ENCODE assay signal across 8 cellular contexts in the genomic region with DNA sequence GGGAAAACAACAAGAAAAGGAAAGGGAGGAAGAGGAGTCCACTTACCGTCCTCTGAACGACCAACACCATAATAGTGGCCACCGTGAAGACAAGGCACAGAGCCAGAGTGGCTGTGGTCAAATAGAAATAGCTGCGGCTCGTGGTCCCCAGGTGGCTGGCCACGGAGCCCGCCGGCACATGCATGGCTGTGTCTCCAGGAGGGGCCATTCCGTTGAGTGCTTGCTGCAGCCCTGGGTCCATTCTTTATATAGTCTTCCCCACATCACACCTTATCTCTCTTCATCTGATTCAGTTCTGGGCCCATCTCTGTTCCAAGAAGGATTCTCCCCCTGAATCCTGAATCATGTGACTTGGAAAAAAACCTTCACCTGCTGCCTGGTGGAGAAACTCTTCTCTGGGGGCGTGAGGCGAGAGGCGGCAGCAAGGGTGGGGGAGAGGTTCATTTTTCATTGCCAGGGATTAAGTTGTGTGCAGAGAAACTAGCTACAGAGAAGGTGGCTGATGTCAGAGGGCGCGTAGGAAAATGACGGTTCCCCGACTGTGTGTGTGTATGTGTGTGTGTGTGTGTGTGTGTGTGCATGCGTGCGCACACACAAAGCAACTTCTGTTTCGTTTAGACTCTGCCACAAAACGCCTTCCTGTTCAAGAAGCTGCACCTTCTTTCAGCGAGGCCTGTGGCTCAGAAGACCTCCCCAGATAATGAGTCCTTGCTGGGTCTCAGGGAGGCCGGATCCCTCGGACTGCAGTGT. TPM values are rescaled to one million over a fixed set of nuclear protein-coding genes. Genes with fewer than 3 reads are reported as not detected.
A peak's percentile ranks its signal among the peaks of the same experiment; 100 is the strongest.
DNase-seq lines count a peak whose midpoint lies in the region; ATAC-seq and TF ChIP-seq lines count a peak whose summit lies in the region.
"Had no signal": no experiment of that assay in that cellular context is flagged by ENCODE, and none has a peak within 500 bp of the region (broad histone marks: within the 10 kb centered on the region; RNA-seq: fewer than 3 reads in every experiment).

A gene with protein sequence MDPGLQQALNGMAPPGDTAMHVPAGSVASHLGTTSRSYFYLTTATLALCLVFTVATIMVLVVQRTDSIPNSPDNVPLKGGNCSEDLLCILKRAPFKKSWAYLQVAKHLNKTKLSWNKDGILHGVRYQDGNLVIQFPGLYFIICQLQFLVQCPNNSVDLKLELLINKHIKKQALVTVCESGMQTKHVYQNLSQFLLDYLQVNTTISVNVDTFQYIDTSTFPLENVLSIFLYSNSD (minus strand): TSS at position 529 of the 750 bp plus-strand sequence. CDS start 288 bp downstream, at position 241.

- H2BK5ac ChIP-seq in IMR-90 (ENCODE audit: low read depth, low read length, poor library complexity, severe bottlenecking): peak within 1 kb of the TSS; percentile 31

- H3K36me3 ChIP-seq in IMR-90 (ENCODE audit: control insufficient read depth, insufficient read depth, low read length): no peaks in the 10 kb centered on the region

- no peak within 1 kb of the TSS for H3K23ac ChIP-seq in IMR-90 (ENCODE audit: low read depth, low read length)

- H3K9me3 ChIP-seq in IMR-90 (ENCODE audit: control insufficient read depth, insufficient read depth, low read length): no peaks in the 10 kb centered on the region

- H2BK20ac ChIP-seq in IMR-90 (ENCODE audit: low read depth, low read length): no peak within 1 kb of the TSS

- H2BK120ac ChIP-seq in IMR-90 (ENCODE audit: low read depth, low read length): no peak within 1 kb of the TSS

- H4K20me1 ChIP-seq in IMR-90 (ENCODE audit: insufficient read depth, low read length): no peaks in the 10 kb centered on the region

- peaks cover 63% of the 10 kb centered on the region for H3K27me3 ChIP-seq in IMR-90 (ENCODE audit: control insufficient read depth, insufficient read depth, low read length)

- H3K9me1 ChIP-seq in IMR-90 (ENCODE audit: insufficient read depth, low read length): no peaks in the 10 kb centered on the region

- no peak within 1 kb of the TSS for H2AK9ac ChIP-seq in IMR-90 (replicated peaks; ENCODE audit: low read depth, low read length, poor library complexity)

- BruUV-seq in IMR-90 (replicated peaks; lab: Mats Ljungman, UMichigan): no TSS peak

- ATAC-seq in IMR-90 (ENCODE audit: low read depth): no peak
- peak; percentile 39 for ATAC-seq in left lobe of liver
- ATAC-seq in stimulated activated effector memory CD8-positive, alpha-beta T cell treated with anti-CD3 and anti-CD28 coated beads, Interleukin-12 subunit alpha, Interleukin-12 subunit beta, amount 100 ng/mL, for 72 hours: peak; percentile 91
- ATAC-seq in GM18909 (IDR thresholded peaks at IDR 0.05; ENCODE audit: poor library complexity, unreplicated experiment): no peak

- in situ Hi-C loops in IMR-90 (cut with MboI; ENCODE audit: low sequenced_read_pairs): no loop called here

- H2BK15ac ChIP-seq in IMR-90 (ENCODE audit: low read depth, low read length): no peak within 1 kb of the TSS

- no peak within 1 kb of the TSS for H3K18ac ChIP-seq in IMR-90 (ENCODE audit: low read depth, low read length)

- no peaks in the 10 kb centered on the region for H3K27me3 Mint-ChIP-seq in endothelial cell (ENCODE audit: unreplicated experiment)

- H2AK5ac ChIP-seq in IMR-90 (ENCODE audit: low read depth, low read length): no peak within 1 kb of the TSS

- no peak within 1 kb of the TSS for H4K8ac ChIP-seq in IMR-90 (ENCODE audit: low read depth in 2 of 2, low read length in 2 of 2)

- H3K9me3 Mint-ChIP-seq in stimulated activated effector memory CD8-positive, alpha-beta T cell treated with anti-CD3 and anti-CD28 coated beads, Interleukin-12 subunit alpha, Interleukin-12 subunit beta, amount 100 ng/mL, for 72 hours: no peaks in the 10 kb centered on the region
- no peaks in the 10 kb centered on the region for H3K9me3 Mint-ChIP-seq in endothelial cell (ENCODE audit: unreplicated experiment)

- dilution Hi-C loops in IMR-90 (cut with HindIII; ENCODE audit: low sequenced_read_pairs, unreplicated experiment): no loop called here

- no CpG with 5 or more reads among the region's 23 CpGs for WGBS in IMR-90 (ENCODE audit: extremely low coverage in 2 of 2, insufficient read length in 1 of 2), 2 experiments

- CTCF ChIA-PET in IMR-90 (lab: Yijun Ruan, JAX): no interaction called here

- TF ChIP-seq POLR2A in IMR-90 (IDR thresholded peaks at IDR 0.05; ENCODE audit: low read depth, low read length): no peak

- DNase-seq in IMR-90 (no peak), left lobe of liver (ENCODE audit: low spot score) (no peak), NCI-H446 treated with DMSO at 0.1 percent for 48 hours (lab: John Stamatoyannopoulos, UW) (no peak), endothelial cell (ENCODE audit: low spot score) (no peak)
- peak; percentile 74 for DNase-seq in activated CD8-positive, alpha-beta memory T cell treated with anti-CD3 and anti-CD28 coated beads, Interleukin-2, amount 50 U/mL, for 48 hours
- DNase-seq in stimulated activated effector memory CD8-positive, alpha-beta T cell treated with anti-CD3 and anti-CD28 coated beads, Interleukin-12 subunit alpha, Interleukin-12 subunit beta, amount 100 ng/mL, for 72 hours (ENCODE audit: low spot score in 2 of 2): peak; percentile 31 to 79

- POLR2A ChIA-PET in IMR-90 (lab: Charles Lee; ENCODE audit: unreplicated experiment): no interaction called here

- no peak within 1 kb of the TSS for H3K27ac ChIP-seq in IMR-90 (ENCODE audit: insufficient read depth, low read length)

- peaks cover 10% of the 10 kb centered on the region for H3K36me3 Mint-ChIP-seq in stimulated activated effector memory CD8-positive, alpha-beta T cell treated with anti-CD3 and anti-CD28 coated beads, Interleukin-12 subunit alpha, Interleukin-12 subunit beta, amount 100 ng/mL, for 72 hours
- H3K36me3 Mint-ChIP-seq in endothelial cell (ENCODE audit: low read depth, unreplicated experiment): no peaks in the 10 kb centered on the region

- no peak within 1 kb of the TSS for H3K4me2 ChIP-seq in IMR-90 (ENCODE audit: low read depth, low read length)

- H2AFZ ChIP-seq in IMR-90 (replicated peaks; ENCODE audit: low read length, poor library complexity): no peak within 1 kb of the TSS

- peak within 1 kb of the TSS; percentile 88 for H3K27ac Mint-ChIP-seq in stimulated activated effector memory CD8-positive, alpha-beta T cell treated with anti-CD3 and anti-CD28 coated beads, Interleukin-12 subunit alpha, Interleukin-12 subunit beta, amount 100 ng/mL, for 72 hours
- no peak within 1 kb of the TSS for H3K27ac Mint-ChIP-seq in endothelial cell (ENCODE audit: unreplicated experiment)

- intact Hi-C loops in IMR-90 (cut with micrococcal nuclease): no loop called here

- no peak for TF ChIP-seq RAD21 in IMR-90 (IDR thresholded peaks at IDR 0.05; ENCODE audit: low read length)

- H4K91ac ChIP-seq in IMR-90 (ENCODE audit: insufficient read depth, low read depth, low read length): no peak within 1 kb of the TSS

- H3K4ac ChIP-seq in IMR-90 (ENCODE audit: low read depth, low read length): no peak within 1 kb of the TSS

- no peaks in the 10 kb centered on the region for H3K79me1 ChIP-seq in IMR-90 (ENCODE audit: low read depth in 1 of 2, low read length in 2 of 2)

- H3K4me1 ChIP-seq in IMR-90 (ENCODE audit: control insufficient read depth, insufficient read depth, low read length): no peaks in the 10 kb centered on the region

- no peak within 1 kb of the TSS for H4K5ac ChIP-seq in IMR-90 (ENCODE audit: low read depth, low read length)

- H3K14ac ChIP-seq in IMR-90 (replicated peaks; ENCODE audit: low read depth, low read length): no peak within 1 kb of the TSS

- H3K4me3 Mint-ChIP-seq in stimulated activated effector memory CD8-positive, alpha-beta T cell treated with anti-CD3 and anti-CD28 coated beads, Interleukin-12 subunit alpha, Interleukin-12 subunit beta, amount 100 ng/mL, for 72 hours: peak within 1 kb of the TSS; percentile 72
- H3K4me3 Mint-ChIP-seq in endothelial cell (ENCODE audit: unreplicated experiment): no peak within 1 kb of the TSS

- H3K4me1 Mint-ChIP-seq in stimulated activated effector memory CD8-positive, alpha-beta T cell treated with anti-CD3 and anti-CD28 coated beads, Interleukin-12 subunit alpha, Interleukin-12 subunit beta, amount 100 ng/mL, for 72 hours: peaks cover 30% of the 10 kb centered on the region
- H3K4me1 Mint-ChIP-seq in endothelial cell (ENCODE audit: unreplicated experiment): peaks cover 26% of the 10 kb centered on the region

- H3K9ac ChIP-seq in IMR-90 (ENCODE audit: low read depth, low read length): no peak within 1 kb of the TSS

- H3K4me3 ChIP-seq in IMR-90 (ENCODE audit: insufficient read depth, low read depth, low read length): no peak within 1 kb of the TSS

- H3K56ac ChIP-seq in IMR-90 (ENCODE audit: extremely low read depth, insufficient read depth, low read length): no peak within 1 kb of the TSS

- TF ChIP-seq CTCF in IMR-90 (conservative IDR thresholded peaks at IDR 0.05; ENCODE audit: low read depth, low read length): no peak
- TF ChIP-seq CTCF in endothelial cell (IDR thresholded peaks at IDR 0.05; ENCODE audit: unreplicated experiment): no peak

TF ChIP-seq in IMR-90, 13 proteins besides CTCF, POLR2A, EP300 and RAD21 (continues in another document):
- TF ChIP-seq SMC3 (IDR thresholded peaks at IDR 0.05; ENCODE audit: low read depth, low read length): no peak
- no peak for TF ChIP-seq FOS (IDR thresholded peaks at IDR 0.05; ENCODE audit: low read depth, low read length)
- no peak for TF ChIP-seq RFX5 (IDR thresholded peaks at IDR 0.05; ENCODE audit: low read depth, low read length)
- TF ChIP-seq, protein P1, sequence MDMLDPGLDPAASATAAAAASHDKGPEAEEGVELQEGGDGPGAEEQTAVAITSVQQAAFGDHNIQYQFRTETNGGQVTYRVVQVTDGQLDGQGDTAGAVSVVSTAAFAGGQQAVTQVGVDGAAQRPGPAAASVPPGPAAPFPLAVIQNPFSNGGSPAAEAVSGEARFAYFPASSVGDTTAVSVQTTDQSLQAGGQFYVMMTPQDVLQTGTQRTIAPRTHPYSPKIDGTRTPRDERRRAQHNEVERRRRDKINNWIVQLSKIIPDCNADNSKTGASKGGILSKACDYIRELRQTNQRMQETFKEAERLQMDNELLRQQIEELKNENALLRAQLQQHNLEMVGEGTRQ (IDR thresholded peaks at IDR 0.05; ENCODE audit: low read depth, low read length): no peak
- no peak for TF ChIP-seq MAZ (IDR thresholded peaks at IDR 0.05; ENCODE audit: borderline replicate concordance, low read depth, low read length)
- no peak for TF ChIP-seq CHD1 (IDR thresholded peaks at IDR 0.05; ENCODE audit: low read depth, low read length)
- TF ChIP-seq CEBPB (IDR thresholded peaks at IDR 0.05; ENCODE audit: low read depth, low read length): no peak
- TF ChIP-seq MAFK (IDR thresholded peaks at IDR 0.05; ENCODE audit: low read depth, low read length): no peak

RNA-seq across cellular contexts. Expression of the gene that starts here (rescaled TPM):
- total RNA-seq in IMR-90 (2012; rRNA removed) (not detected in 2 replicates), left lobe of liver (0.33 TPM), endothelial cell (ENCODE audit: unreplicated experiment) (not detected)
- not detected in 2 replicates for polyA plus RNA-seq in IMR-90 (2012; rRNA removed)
- polyA plus RNA-seq in IMR-90 (2012; cell fraction: cytosol; rRNA removed): not detected in 2 replicates
- not detected in 2 replicates for polyA plus RNA-seq in IMR-90 (2012; cell fraction: nucleus; rRNA removed; ENCODE audit: low replicate concordance)
- total RNA-seq: HT1080 had no signal

Comparison
In these comparisons a context has a peak if more than half of its experiments do, and no peak if none do; other contexts are left out.
1. Peak in ATAC-seq in left lobe of liver; RNA of the gene not detected or under 1 TPM.
2. DNase-seq: peak in activated CD8-positive, alpha-beta memory T cell treated with anti-CD3 and anti-CD28 coated beads, Interleukin-2, amount 50 U/mL, for 48 hours (single experiment) and stimulated activated effector memory CD8-positive, alpha-beta T cell treated with anti-CD3 and anti-CD28 coated beads, Interleukin-12 subunit alpha, Interleukin-12 subunit beta, amount 100 ng/mL, for 72 hours (2 of 2); none in IMR-90 (single experiment), left lobe of liver (single experiment), NCI-H446 treated with DMSO at 0.1 percent for 48 hours (single experiment) and endothelial cell (single experiment).